ENCODE assay signal across 8 cellular contexts in the genomic region with DNA sequence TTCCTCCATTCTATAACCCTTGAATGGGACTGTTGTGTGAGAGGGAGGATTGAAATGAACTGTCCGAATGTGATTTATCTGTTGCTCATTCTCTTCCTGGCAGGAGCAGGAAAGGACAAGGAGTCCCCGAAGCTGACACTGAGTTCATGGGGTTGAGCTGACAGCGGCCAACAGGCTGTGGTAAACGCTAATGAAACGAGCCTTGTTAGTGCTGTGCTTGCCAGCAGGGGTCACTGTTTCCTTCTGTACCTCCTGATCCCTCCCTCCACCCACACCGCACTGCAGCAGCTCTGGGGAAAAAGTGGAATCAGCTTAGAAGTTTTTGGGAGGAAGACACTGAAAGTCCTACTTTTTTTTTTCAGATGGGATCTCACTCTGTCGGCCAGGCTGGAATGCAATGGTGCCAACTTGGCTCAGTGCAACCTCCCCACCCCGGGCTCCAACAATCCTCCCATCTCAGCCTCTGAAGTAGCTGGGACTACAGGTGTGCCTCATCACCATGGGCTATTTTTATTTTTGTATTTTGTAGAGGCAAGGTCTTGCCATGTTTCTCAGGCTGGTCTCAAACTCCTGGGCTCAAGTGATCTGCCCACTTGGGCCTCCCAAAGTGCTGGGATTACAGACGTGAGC. TPM values are rescaled to one million over a fixed set of nuclear protein-coding genes. Genes with fewer than 3 reads are reported as not detected.
DNase-seq lines count a peak whose midpoint lies in the region; ATAC-seq, FAIRE-seq and TF ChIP-seq lines count a peak whose summit lies in the region.

No MANE protein-coding gene starts in this region.

- no peak overlapping the region for H3K27ac ChIP-seq in endothelial cell of umbilical vein (ENCODE audit: insufficient read depth, low read depth, low read length)

- H2AFZ ChIP-seq in endothelial cell of umbilical vein (ENCODE audit: low read depth, low read length): no peak overlapping the region

- H3K4me2 ChIP-seq in endothelial cell of umbilical vein (ENCODE audit: insufficient read depth, low read length): no peak overlapping the region

- no peaks in the 10 kb centered on the region for H3K36me3 ChIP-seq in endothelial cell of umbilical vein (ENCODE audit: control insufficient read depth in 2 of 2, extremely low read depth in 1 of 2, insufficient read depth in 2 of 2, low read length in 2 of 2)

- DNase-seq in GM18507 (ENCODE audit: extremely low spot score, insufficient read length, low read depth) (no peak), NCI-H526 treated with DMSO at 0.1 percent for 48 hours (lab: John Stamatoyannopoulos, UW) (peak; percentile 81), endothelial cell of umbilical vein (ENCODE audit: low read depth, low spot score) (peak; percentile 58), midbrain (lab: John Stamatoyannopoulos, UW) (peak; percentile 82)
- peak; percentile 45 to 50 for DNase-seq in activated CD8-positive, alpha-beta memory T cell treated with anti-CD3 and anti-CD28 coated beads for 4 hours (ENCODE audit: low read depth in 2 of 2)
- peak; percentile 38 to 47 for DNase-seq in stimulated activated CD8-positive, alpha-beta memory T cell treated with anti-CD3 and anti-CD28 coated beads, Interleukin-4, amount 100 ng/mL, for 1 hour (ENCODE audit: low read depth in 2 of 2, low spot score in 1 of 2)

- BruUV-seq in endothelial cell of umbilical vein (replicated peaks; lab: Mats Ljungman, UMichigan): no TSS peak

- H3K9ac ChIP-seq in endothelial cell of umbilical vein (replicated peaks; ENCODE audit: extremely low read depth, insufficient read depth, low read length): no peak overlapping the region

- no peaks in the 10 kb centered on the region for H3K9me3 ChIP-seq in endothelial cell of umbilical vein (replicated peaks; ENCODE audit: control insufficient read depth, insufficient read depth, low read length)

- H4K20me1 ChIP-seq in endothelial cell of umbilical vein (replicated peaks; ENCODE audit: control insufficient read depth, extremely low read depth, insufficient read depth, low read length): no peaks in the 10 kb centered on the region

- H3K9me1 ChIP-seq in endothelial cell of umbilical vein (replicated peaks; ENCODE audit: control insufficient read depth, extremely low read depth, insufficient read depth, low read length): no peaks in the 10 kb centered on the region

- no peak for ATAC-seq in HG02678 (IDR thresholded peaks at IDR 0.05; ENCODE audit: unreplicated experiment)
- no peak for ATAC-seq in GM21526 (IDR thresholded peaks at IDR 0.05; ENCODE audit: low FRiP score, unreplicated experiment)

- CTCF ChIA-PET in endothelial cell of umbilical vein (lab: Charles Lee): interaction anchor here (0.6 to 3.4 kb wide), 22 partner anchors 9 to 467 kb away, joined by 3 to 61 read pairs (median 4); a partner anchor contains a TSS

- no peaks in the 10 kb centered on the region for H3K4me1 ChIP-seq in endothelial cell of umbilical vein (ENCODE audit: control insufficient read depth, extremely low read depth, insufficient read depth, low read length)

- TF ChIP-seq POLR2A in endothelial cell of umbilical vein (IDR thresholded peaks at IDR 0.05; ENCODE audit: low read depth, low read length): no peak

- POLR2A ChIA-PET in endothelial cell of umbilical vein (lab: Charles Lee): no interaction called here

- TF ChIP-seq CTCF in endothelial cell of umbilical vein (IDR thresholded peaks at IDR 0.05; ENCODE audit: extremely low read depth in 1 of 2, insufficient read depth in 1 of 2, low read depth in 1 of 2, low read length in 2 of 2): peak; percentile 71 to 89

- dilution Hi-C loops in endothelial cell of umbilical vein (cut with MboI; ENCODE audit: extremely low pct_ligation_motif_present, low sequenced_read_pairs): no loop called here

- intact Hi-C loops in endothelial cell of umbilical vein (cut with micrococcal nuclease): loop anchor here (1.0 kb wide), 1 partner anchor 87 kb away; no protein-coding TSS in a partner anchor

- FAIRE-seq in GM18507 (lab: Jason Lieb, UNC) (peak; percentile 24), endothelial cell of umbilical vein (lab: Jason Lieb, UNC) (peak; percentile 93)

- no peaks in the 10 kb centered on the region for H3K79me2 ChIP-seq in endothelial cell of umbilical vein (ENCODE audit: control insufficient read depth, insufficient read depth, low read length)

- H3K27me3 ChIP-seq in endothelial cell of umbilical vein (ENCODE audit: control insufficient read depth in 2 of 2, insufficient read depth in 2 of 2, low read length in 2 of 2): no peaks in the 10 kb centered on the region

- no peak overlapping the region for H3K4me3 ChIP-seq in endothelial cell of umbilical vein (replicated peaks in 1 of 3; ENCODE audit: insufficient read depth in 1 of 3, low read depth in 1 of 3, low read length in 3 of 3)

TF ChIP-seq in endothelial cell of umbilical vein, 7 proteins besides CTCF, POLR2A, EP300 and RAD21:
- TF ChIP-seq POLR2AphosphoS5 (IDR thresholded peaks at IDR 0.05; ENCODE audit: insufficient read depth, low read depth, low read length) (no peak), EZH2 (IDR thresholded peaks at IDR 0.05; ENCODE audit: borderline replicate concordance, low read depth, low read length, severe bottlenecking) (no peak)

RNA-seq across cellular contexts. Expression of a gene that starts 6.7 kb away (rescaled TPM):
- total RNA-seq in endothelial cell of umbilical vein: 7.3 and 8.8 TPM in 2 replicates
- 5.7 and 6.4 TPM in 2 replicates for polyA plus RNA-seq in endothelial cell of umbilical vein
- 6.9 and 7.0 TPM in 2 replicates for polyA plus RNA-seq in endothelial cell of umbilical vein (2011; cell fraction: cytosol; rRNA removed)
- 14.9 and 18.5 TPM in 2 replicates for polyA plus RNA-seq in endothelial cell of umbilical vein (2011; cell fraction: nucleus; rRNA removed)
- polyA plus RNA-seq in endothelial cell of umbilical vein (2012): 9.5 and 9.7 TPM in 2 replicates
- 4.3 and 6.2 TPM in 2 replicates for polyA minus RNA-seq in endothelial cell of umbilical vein
- 2.8 TPM for polyA minus RNA-seq in endothelial cell of umbilical vein (2011; cell fraction: cytosol; rRNA and poly(A)+ RNA removed)
- polyA minus RNA-seq in endothelial cell of umbilical vein (2011; cell fraction: nucleus; rRNA and poly(A)+ RNA removed): 6.2 and 8.7 TPM in 2 replicates

RNA-seq across cellular contexts. Expression of a gene that starts 30.1 kb away (rescaled TPM):
- total RNA-seq in endothelial cell of umbilical vein: 7.3 and 7.7 TPM in 2 replicates
- 2.5 and 2.7 TPM in 2 replicates for polyA plus RNA-seq in endothelial cell of umbilical vein
- polyA plus RNA-seq in endothelial cell of umbilical vein (2011; cell fraction: cytosol; rRNA removed): 2.5 and 2.7 TPM in 2 replicates
- 10.9 and 13.6 TPM in 2 replicates for polyA plus RNA-seq in endothelial cell of umbilical vein (2011; cell fraction: nucleus; rRNA removed)
- polyA plus RNA-seq in endothelial cell of umbilical vein (2012): 5.0 and 5.7 TPM in 2 replicates
- polyA minus RNA-seq in endothelial cell of umbilical vein: 9.4 and 10.1 TPM in 2 replicates
- polyA minus RNA-seq in endothelial cell of umbilical vein (2011; cell fraction: cytosol; rRNA and poly(A)+ RNA removed): 4.3 TPM
- polyA minus RNA-seq in endothelial cell of umbilical vein (2011; cell fraction: nucleus; rRNA and poly(A)+ RNA removed): 10.8 and 15.8 TPM in 2 replicates

RNA-seq across cellular contexts. Expression of a gene that starts 42.5 kb away (rescaled TPM):
- 2.3 TPM in 2 replicates for total RNA-seq in endothelial cell of umbilical vein
- 0.37 and 0.47 TPM in 2 replicates for polyA plus RNA-seq in endothelial cell of umbilical vein
- 0.68 and 0.85 TPM in 2 replicates for polyA plus RNA-seq in endothelial cell of umbilical vein (2011; cell fraction: cytosol; rRNA removed)
- 0.78 and 1.0 TPM in 2 replicates for polyA plus RNA-seq in endothelial cell of umbilical vein (2011; cell fraction: nucleus; rRNA removed)
- polyA plus RNA-seq in endothelial cell of umbilical vein (2012): 1.4 and 2.4 TPM in 2 replicates
- polyA minus RNA-seq in endothelial cell of umbilical vein: 2.8 TPM in 2 replicates
- polyA minus RNA-seq in endothelial cell of umbilical vein (2011; cell fraction: cytosol; rRNA and poly(A)+ RNA removed): 1.0 TPM
- 2.5 and 2.6 TPM in 2 replicates for polyA minus RNA-seq in endothelial cell of umbilical vein (2011; cell fraction: nucleus; rRNA and poly(A)+ RNA removed)

RNA-seq across cellular contexts. Expression of a gene that starts 59.6 kb away (rescaled TPM):
- 3.7 and 3.8 TPM in 2 replicates for total RNA-seq in endothelial cell of umbilical vein
- polyA plus RNA-seq in endothelial cell of umbilical vein: 0.59 and 1.2 TPM in 2 replicates
- polyA plus RNA-seq in endothelial cell of umbilical vein (2011; cell fraction: cytosol; rRNA removed): 1.2 and 1.3 TPM in 2 replicates
- 3.6 and 4.1 TPM in 2 replicates for polyA plus RNA-seq in endothelial cell of umbilical vein (2011; cell fraction: nucleus; rRNA removed)
- 1.9 and 2.1 TPM in 2 replicates for polyA plus RNA-seq in endothelial cell of umbilical vein (2012)
- 1.2 and 3.0 TPM in 2 replicates for polyA minus RNA-seq in endothelial cell of umbilical vein
- 2.0 TPM for polyA minus RNA-seq in endothelial cell of umbilical vein (2011; cell fraction: cytosol; rRNA and poly(A)+ RNA removed)
- 1.8 and 3.7 TPM in 2 replicates for polyA minus RNA-seq in endothelial cell of umbilical vein (2011; cell fraction: nucleus; rRNA and poly(A)+ RNA removed)
